In genomic region chr12:2960996-2961616, GRCh38 we compare ENCODE assay signal across 9 cellular contexts. TPM values are rescaled to one million over a fixed set of nuclear protein-coding genes. Genes with fewer than 3 reads are reported as not detected.
DNase-seq lines count a peak whose midpoint lies in the region; ATAC-seq and TF ChIP-seq lines count a peak whose summit lies in the region.
"Had no signal": no experiment of that assay in that cellular context is flagged by ENCODE, and none has a peak within 500 bp of the region (broad histone marks: within the 10 kb centered on the region; RNA-seq: fewer than 3 reads in every experiment).

No MANE protein-coding gene starts in this region.

- H2AFZ ChIP-seq in GM23338: no peak overlapping the region

- H4K20me1 ChIP-seq in GM23338 (replicated peaks; ENCODE audit: insufficient read depth): peaks cover 19% of the 10 kb centered on the region

- H3K79me2 ChIP-seq in GM23338 (replicated peaks; ENCODE audit: insufficient read depth): peaks cover 74% of the 10 kb centered on the region

- peaks cover 27% of the 10 kb centered on the region for H3K27me3 Mint-ChIP-seq in GM23338 (ENCODE audit: insufficient read depth, low read depth, poor library complexity)
- peaks cover 6% of the 10 kb centered on the region for H3K27me3 Mint-ChIP-seq in glutamatergic neuron (ENCODE audit: unreplicated experiment)

- peak; percentile 43 for DNase-seq in GM23338 (ENCODE audit: low spot score)
- DNase-seq in glutamatergic neuron: no peak
- no peak for DNase-seq in AG20443 (ENCODE audit: low spot score)
- DNase-seq in DMS53 treated with DMSO at 0.1 percent for 48 hours (lab: John Stamatoyannopoulos, UW; ENCODE audit: unreplicated experiment): no peak
- DNase-seq: WERI-Rb-1 had no signal

- H3K27me3 ChIP-seq in GM23338 (ENCODE audit: insufficient read depth) (0 out of 2 replicates have a peak, but pooled peaks cover 3% of the 10 kb centered on the region), skeletal muscle satellite cell (ENCODE audit: control insufficient read depth, insufficient read depth, low read length) (no peaks in the 10 kb centered on the region)

- TF ChIP-seq CTCF in GM23338 (conservative IDR thresholded peaks at IDR 0.05; ENCODE audit: low read depth in 2 of 2) (no peak), WI38 (IDR thresholded peaks at IDR 0.05; ENCODE audit: low read depth, low read length) (no peak), glutamatergic neuron (IDR thresholded peaks at IDR 0.05; ENCODE audit: partially characterized antibody, unreplicated experiment) (no peak)

- ATAC-seq in GM23338 (no peak), HG03025 (IDR thresholded peaks at IDR 0.05; ENCODE audit: low FRiP score, unreplicated experiment) (no peak)
- ATAC-seq: esophagus mucosa had no signal

- H3K36me3 ChIP-seq in GM23338 (ENCODE audit: insufficient read depth): peaks cover 6% of the 10 kb centered on the region; the same call in 1 of the 2 replicates
- H3K36me3 ChIP-seq in skeletal muscle satellite cell (ENCODE audit: insufficient read depth, low read length): peaks cover 6% of the 10 kb centered on the region

- peak overlapping the region; percentile 100 for H3K4me2 ChIP-seq in GM23338
- H3K4me2 ChIP-seq in skeletal muscle satellite cell (ENCODE audit: low read length): peak overlapping the region; percentile 85

- H3K9me3 Mint-ChIP-seq in GM23338 (no peaks in the 10 kb centered on the region; the same call in 2 of the 3 replicates), glutamatergic neuron (ENCODE audit: unreplicated experiment) (peaks cover 9% of the 10 kb centered on the region)

- H3K4me1 ChIP-seq in GM23338 (ENCODE audit: insufficient read depth) (peaks cover 61% of the 10 kb centered on the region), skeletal muscle satellite cell (ENCODE audit: control insufficient read depth, insufficient read depth, low read length) (peaks cover 47% of the 10 kb centered on the region)

- H3F3A ChIP-seq in GM23338 (replicated peaks; ENCODE audit: low read depth): peaks cover 35% of the 10 kb centered on the region

- H3K4me3 Mint-ChIP-seq in GM23338 (peak overlapping the region; percentile 86), glutamatergic neuron (ENCODE audit: unreplicated experiment) (peak overlapping the region; percentile 78)

- H3K36me3 Mint-ChIP-seq in GM23338 (ENCODE audit: low read depth): peaks cover 33% of the 10 kb centered on the region
- no peaks in the 10 kb centered on the region for H3K36me3 Mint-ChIP-seq in glutamatergic neuron (ENCODE audit: unreplicated experiment)

- peaks cover 57% of the 10 kb centered on the region for H3K4me1 Mint-ChIP-seq in GM23338
- peaks cover 17% of the 10 kb centered on the region for H3K4me1 Mint-ChIP-seq in glutamatergic neuron (ENCODE audit: low read depth, unreplicated experiment)

- peak overlapping the region; percentile 88 for H3K9ac ChIP-seq in skeletal muscle satellite cell (ENCODE audit: low read depth, low read length)

- no peaks in the 10 kb centered on the region for H3K9me3 ChIP-seq in skeletal muscle satellite cell (replicated peaks; ENCODE audit: low read length)

- H3K27ac Mint-ChIP-seq in GM23338 (no peak overlapping the region), glutamatergic neuron (ENCODE audit: unreplicated experiment) (no peak overlapping the region)

- peak overlapping the region; percentile 26; the same call in 1 of the 2 replicates for H3K27ac ChIP-seq in GM23338 (ENCODE audit: low read depth)
- H3K27ac ChIP-seq: WERI-Rb-1 had no signal

- peak overlapping the region; percentile 95 for H3K4me3 ChIP-seq in GM23338
- H3K4me3 ChIP-seq in WI38 (ENCODE audit: low read depth, low read length): peak overlapping the region; percentile 65
- peak overlapping the region; percentile 89 for H3K4me3 ChIP-seq in skeletal muscle satellite cell (ENCODE audit: low read length)

- no peaks in the 10 kb centered on the region for H3K9me2 ChIP-seq in GM23338 (ENCODE audit: insufficient read depth)

TF ChIP-seq in GM23338, 12 proteins besides CTCF, POLR2A, EP300 and RAD21:
- TF ChIP-seq JUNB (IDR thresholded peaks at IDR 0.05; ENCODE audit: unreplicated experiment): no peak
- no peak for TF ChIP-seq ZNF331 (CRISPR knock-in tag; IDR thresholded peaks at IDR 0.05; ENCODE audit: low read depth)
- no peak for TF ChIP-seq ETS1 (IDR thresholded peaks at IDR 0.05)
- no peak for TF ChIP-seq POLR2AphosphoS5 (IDR thresholded peaks at IDR 0.05; ENCODE audit: low read depth)
- no peak for TF ChIP-seq EZH2phosphoT487 (IDR thresholded peaks at IDR 0.05; ENCODE audit: unreplicated experiment)
- no peak for TF ChIP-seq ZNF114 (CRISPR knock-in tag; IDR thresholded peaks at IDR 0.05)
- TF ChIP-seq ZNF462 (CRISPR knock-in tag; IDR thresholded peaks at IDR 0.05): no peak

RNA-seq across cellular contexts. Expression of gene TEAD4, which starts 1.9 kb away (rescaled TPM):
- 137 and 145 TPM in 2 replicates for total RNA-seq in GM23338 (2014; rRNA removed; shearing (Covaris generic))
- 56.0 and 68.1 TPM in 2 replicates for polyA plus RNA-seq in GM23338 (2016; fragmentation: Nextera tagmentation; extraction: Ambion mirVana)
- 3.8 TPM for total RNA-seq in glutamatergic neuron (ENCODE audit: unreplicated experiment)
- 13.7 and 18.6 TPM in 2 replicates for total RNA-seq in skeletal muscle satellite cell (2012; rRNA removed)

Comparison
In these comparisons a context has a peak if more than half of its experiments do, and no peak if none do; other contexts are left out.
1. RNA of gene TEAD4, which starts 1.9 kb away (total RNA-seq): 137 to 145 TPM in GM23338; 3.8 TPM in glutamatergic neuron (single experiment); every median in the first group is over 10 times any median in the second.
2. Peak in every context shown above with its lines, with median percentiles within 50 percentile points of each other: H3K4me3 ChIP-seq.